Comparison of ENCODE assay signal across 24 cellular contexts in genomic region chr15:39942753-39943150, GRCh38. TPM values are rescaled to one million over a fixed set of nuclear protein-coding genes. Genes with fewer than 3 reads are reported as not detected.
DNase-seq lines count a peak whose midpoint lies in the region; FAIRE-seq and TF ChIP-seq lines count a peak whose summit lies in the region.
"Had no signal": no experiment of that assay in that cellular context is flagged by ENCODE, and none has a peak within 500 bp of the region (broad histone marks: within the 10 kb centered on the region; RNA-seq: fewer than 3 reads in every experiment).

No MANE protein-coding gene starts in this region.

- H3K4me1 Mint-ChIP-seq in astrocyte (ENCODE audit: low read depth, unreplicated experiment) = peaks cover 44% of the 10 kb centered on the region
- peaks cover 15% of the 10 kb centered on the region for H3K4me1 Mint-ChIP-seq in mesothelial cell of epicardium
- peaks cover 0 to 7% (median 4%) of the 10 kb centered on the region in 4 donors for H3K4me1 Mint-ChIP-seq in CD4-positive, alpha-beta memory T cell

- no peak overlapping the region for H2BK12ac ChIP-seq in neuronal stem cell (ENCODE audit: low read length)

- H3K27me3 ChIP-seq in HUES64 (ENCODE audit: insufficient read depth, low read length) (no peaks in the 10 kb centered on the region), astrocyte (ENCODE audit: insufficient read depth, low read length) (no peaks in the 10 kb centered on the region), neuronal stem cell (ENCODE audit: control insufficient read depth in 3 of 3, insufficient read depth in 3 of 3, low read depth in 1 of 3, low read length in 3 of 3) (no peaks in the 10 kb centered on the region)
- no peaks in the 10 kb centered on the region for H3K27me3 ChIP-seq in CD4-positive, alpha-beta memory T cell (ENCODE audit: insufficient read depth, low read length)
- H3K27me3 ChIP-seq: sigmoid colon, tibial artery had no signal

- H3K79me2 ChIP-seq in astrocyte (ENCODE audit: insufficient read depth, low read length) = peaks cover 35% of the 10 kb centered on the region

- H3K4me3 ChIP-seq in HUES64 (ENCODE audit: low read length) = no peak overlapping the region
- H3K4me3 ChIP-seq in astrocyte (ENCODE audit: insufficient read depth, low read depth, low read length) = no peak overlapping the region
- no peak overlapping the region for H3K4me3 ChIP-seq in neuronal stem cell (ENCODE audit: low read length in 2 of 2)
- H3K4me3 ChIP-seq in CD4-positive, alpha-beta memory T cell (ENCODE audit: low read length in 2 of 2) = no peak overlapping the region
- H3K4me3 ChIP-seq: sigmoid colon, tibial artery had no signal

- H3K36me3 ChIP-seq in HUES64 (ENCODE audit: insufficient read depth, low read length) (peaks cover 96% of the 10 kb centered on the region), astrocyte (ENCODE audit: insufficient read depth, low read length) (peaks cover 55% of the 10 kb centered on the region), neuronal stem cell (replicated peaks in 1 of 2; ENCODE audit: control insufficient read depth in 2 of 2, insufficient read depth in 2 of 2, low read length in 2 of 2) (peaks cover 7 to 93% of the 10 kb centered on the region in 2 donors)
- H3K36me3 ChIP-seq in CD4-positive, alpha-beta memory T cell (ENCODE audit: insufficient read depth, low read length) = no peaks in the 10 kb centered on the region

- DNase-seq in DMS53 (lab: John Stamatoyannopoulos, UW) (peak; percentile 75), astrocyte (ENCODE audit: low read depth) (no peak), mesothelial cell of epicardium (ENCODE audit: low spot score in 2 of 2, unreplicated experiment in 2 of 2) (no peak), neuronal stem cell (ENCODE audit: low spot score) (no peak), COLO668 (lab: John Stamatoyannopoulos, UW; ENCODE audit: unreplicated experiment) (no peak)
- no peak for DNase-seq in CD4-positive, alpha-beta memory T cell
- DNase-seq: activated CD4-positive, alpha-beta T cell treated with anti-CD3 and anti-CD28 coated beads, Interleukin-2, amount 10 ng/mL, durations not matched to agents 24 days and 14 days; activated effector memory CD4-positive, alpha-beta T cell treated with Interleukin-2 at 50 U/mL for 16 hours; DMS153; foreskin melanocyte; Kasumi-1; kidney glomerular epithelial cell; naive thymus-derived CD8-positive, alpha-beta T cell; NCI-H1436; NCI-H2171 treated with DMSO at 0.1 percent for 48 hours; NCI-H526 treated with DMSO at 0.1 percent for 48 hours; occipital lobe; SHP77 treated with DMSO at 0.1 percent for 48 hours; sigmoid colon; stimulated activated CD4-positive, alpha-beta T cell treated with anti-CD3 and anti-CD28 coated beads, Interleukin-4, amount 100 ng/mL, for 24 hours; tibial artery had no signal

- CTCF ChIA-PET in CD4-positive, alpha-beta memory T cell (lab: Charles Lee; ENCODE audit: partially characterized antibody) = interaction anchor here (0.9 kb wide), 1 partner anchor 160 kb away, joined by 3 read pairs; the partner anchor contains the start of gene FSIP1

- POLR2A ChIA-PET in CD4-positive, alpha-beta memory T cell (lab: Charles Lee; ENCODE audit: partially characterized antibody) = interaction anchor here (1.4 kb wide), 1 partner anchor 9 kb away, joined by 3 read pairs; the partner anchor contains the start of gene EIF2AK4

- no peak overlapping the region for H2BK5ac ChIP-seq in neuronal stem cell (ENCODE audit: low read length)

- intact Hi-C loops in CD4-positive, alpha-beta memory T cell (cut with micrococcal nuclease) = no loop called here

- no peak overlapping the region for H3K14ac ChIP-seq in neuronal stem cell (ENCODE audit: low read length)

- no peak overlapping the region for H4K91ac ChIP-seq in neuronal stem cell (ENCODE audit: low read depth, low read length, poor library complexity)

- H2AFZ ChIP-seq in astrocyte (ENCODE audit: low read depth, low read length) = no peak overlapping the region
- H2AFZ ChIP-seq in neuronal stem cell (ENCODE audit: low read length) = no peak overlapping the region

- H3K23ac ChIP-seq in neuronal stem cell (ENCODE audit: low read depth, low read length, poor library complexity) = no peak overlapping the region

- H3K4me3 Mint-ChIP-seq in astrocyte (ENCODE audit: unreplicated experiment) (no peak overlapping the region), mesothelial cell of epicardium (no peak overlapping the region)
- no peak overlapping the region for H3K4me3 Mint-ChIP-seq in CD4-positive, alpha-beta memory T cell
- H3K4me3 Mint-ChIP-seq: activated CD4-positive, alpha-beta T cell treated with anti-CD3 and anti-CD28 coated beads, Interleukin-2, amount 10 ng/mL, durations not matched to agents 24 days and 14 days; dendritic cell treated with granulocyte-macrophage colony-stimulating factor and Interleukin-4, amounts not matched to agents 40 ng/mL and 50 ng/mL, for 4 days; naive thymus-derived CD8-positive, alpha-beta T cell had no signal

- H2AK5ac ChIP-seq in neuronal stem cell (ENCODE audit: low read depth, low read length) = no peak overlapping the region

- H3K4ac ChIP-seq in neuronal stem cell (ENCODE audit: low read length) = no peak overlapping the region

- TF ChIP-seq CTCF in astrocyte (IDR thresholded peaks at IDR 0.05; ENCODE audit: insufficient read depth, low read depth, low read length) (no peak), mesothelial cell of epicardium (IDR thresholded peaks at IDR 0.05; ENCODE audit: unreplicated experiment) (no peak)

- no peak overlapping the region for H2BK120ac ChIP-seq in neuronal stem cell (ENCODE audit: low read depth, low read length)

- H4K20me1 ChIP-seq in astrocyte (ENCODE audit: insufficient read depth, low read length) = peaks cover 20% of the 10 kb centered on the region

- H3K9me3 ChIP-seq in HUES64 (ENCODE audit: insufficient read depth, low read depth, low read length) (no peaks in the 10 kb centered on the region), astrocyte (ENCODE audit: insufficient read depth, low read depth, low read length) (no peaks in the 10 kb centered on the region), neuronal stem cell (replicated peaks in 1 of 2; ENCODE audit: control insufficient read depth in 2 of 2, insufficient read depth in 1 of 2, low read depth in 1 of 2, low read length in 2 of 2) (peaks cover 0 to 15% of the 10 kb centered on the region in 2 donors)
- no peaks in the 10 kb centered on the region for H3K9me3 ChIP-seq in CD4-positive, alpha-beta memory T cell (ENCODE audit: control insufficient read depth in 1 of 2, low read length in 2 of 2)
- H3K9me3 ChIP-seq: sigmoid colon, tibial artery had no signal

- no peak overlapping the region for H4K8ac ChIP-seq in neuronal stem cell (ENCODE audit: low read depth, low read length)

- H3K9ac ChIP-seq in HUES64 (ENCODE audit: low read depth, low read length) (no peak overlapping the region; the same call in 1 of the 2 replicates), astrocyte (ENCODE audit: low read length) (no peak overlapping the region), neuronal stem cell (ENCODE audit: low read depth, low read length, poor library complexity) (no peak overlapping the region)

- peak overlapping the region; percentile 75 for H3K27ac Mint-ChIP-seq in astrocyte (ENCODE audit: unreplicated experiment)
- H3K27ac Mint-ChIP-seq in mesothelial cell of epicardium = peak overlapping the region; percentile 59
- H3K27ac Mint-ChIP-seq in CD4-positive, alpha-beta memory T cell = peak overlapping the region in 1 of 7 donors; percentile 52
- H3K27ac Mint-ChIP-seq: activated CD4-positive, alpha-beta T cell treated with anti-CD3 and anti-CD28 coated beads, Interleukin-2, amount 10 ng/mL, durations not matched to agents 24 days and 14 days; activated naive CD4-positive, alpha-beta T cell treated with anti-CD3 and anti-CD28 coated beads, Interleukin-2, amount 50 U/mL, for 72 hours; dendritic cell treated with granulocyte-macrophage colony-stimulating factor and Interleukin-4, amounts not matched to agents 40 ng/mL and 50 ng/mL, for 4 days had no signal

- peaks cover 41% of the 10 kb centered on the region for H3K36me3 Mint-ChIP-seq in astrocyte (ENCODE audit: low read depth, unreplicated experiment)
- H3K36me3 Mint-ChIP-seq in mesothelial cell of epicardium = peaks cover 44% of the 10 kb centered on the region
- H3K36me3 Mint-ChIP-seq in CD4-positive, alpha-beta memory T cell = peaks cover 44 to 53% of the 10 kb centered on the region in 2 donors

- FAIRE-seq in astrocyte (lab: Jason Lieb, UNC) = no peak

- peaks cover 4% of the 10 kb centered on the region for H3K9me3 Mint-ChIP-seq in astrocyte (ENCODE audit: unreplicated experiment)
- H3K9me3 Mint-ChIP-seq in mesothelial cell of epicardium = peaks cover 15% of the 10 kb centered on the region
- H3K9me3 Mint-ChIP-seq in CD4-positive, alpha-beta memory T cell = no peaks in the 10 kb centered on the region
- H3K9me3 Mint-ChIP-seq: activated naive CD4-positive, alpha-beta T cell treated with anti-CD3 and anti-CD28 coated beads, Interleukin-2, amount 50 U/mL, for 72 hours; dendritic cell treated with granulocyte-macrophage colony-stimulating factor and Interleukin-4, amounts not matched to agents 40 ng/mL and 50 ng/mL, for 4 days; naive thymus-derived CD8-positive, alpha-beta T cell had no signal

- H3K4me2 ChIP-seq in astrocyte (ENCODE audit: low read length) (no peak overlapping the region), neuronal stem cell (ENCODE audit: insufficient read depth, low read length, poor library complexity, severe bottlenecking) (no peak overlapping the region)

- no peak overlapping the region for H3K18ac ChIP-seq in neuronal stem cell (ENCODE audit: low read length)

- H3K4me1 ChIP-seq in HUES64 (ENCODE audit: insufficient read depth, low read length) (peaks cover 23% of the 10 kb centered on the region), astrocyte (ENCODE audit: insufficient read depth, low read length) (peaks cover 17% of the 10 kb centered on the region), neuronal stem cell (ENCODE audit: control insufficient read depth in 2 of 2, insufficient read depth in 1 of 2, low read depth in 1 of 2, low read length in 2 of 2) (peaks cover 0 to 7% of the 10 kb centered on the region in 2 donors)
- H3K4me1 ChIP-seq in CD4-positive, alpha-beta memory T cell (ENCODE audit: insufficient read depth, low read length) = no peaks in the 10 kb centered on the region

- H2BK15ac ChIP-seq in neuronal stem cell (ENCODE audit: low read length) = no peak overlapping the region

- H3K27ac ChIP-seq in HUES64 (ENCODE audit: low read depth, low read length) = peak overlapping the region; percentile 26; the same call in 1 of the 2 replicates
- H3K27ac ChIP-seq in astrocyte (ENCODE audit: low read depth, low read length) = no peak overlapping the region
- H3K27ac ChIP-seq in neuronal stem cell (replicated peaks; ENCODE audit: low read length) = no peak overlapping the region
- no peak overlapping the region for H3K27ac ChIP-seq in CD4-positive, alpha-beta memory T cell (ENCODE audit: low read depth, low read length)
- H3K27ac ChIP-seq: sigmoid colon, tibial artery had no signal

- H3K79me1 ChIP-seq in neuronal stem cell (ENCODE audit: low read depth, low read length) = no peaks in the 10 kb centered on the region

- 91% methylated on average over 3 of the region's 3 CpGs for WGBS in HUES64
- WGBS in neuronal stem cell (ENCODE audit: extremely low coverage in 2 of 2, insufficient read length in 2 of 2, insufficient replicate concordance in 1 of 2), 2 donors = no CpG with 5 or more reads among the region's 3 CpGs

- H3K27me3 Mint-ChIP-seq in astrocyte (ENCODE audit: low read depth, unreplicated experiment) = no peaks in the 10 kb centered on the region
- H3K27me3 Mint-ChIP-seq in mesothelial cell of epicardium (ENCODE audit: low read depth) = no peaks in the 10 kb centered on the region
- no peaks in the 10 kb centered on the region for H3K27me3 Mint-ChIP-seq in CD4-positive, alpha-beta memory T cell
- H3K27me3 Mint-ChIP-seq: activated CD4-positive, alpha-beta T cell treated with anti-CD3 and anti-CD28 coated beads, Interleukin-2, amount 10 ng/mL, durations not matched to agents 24 days and 14 days; dendritic cell treated with granulocyte-macrophage colony-stimulating factor and Interleukin-4, amounts not matched to agents 40 ng/mL and 50 ng/mL, for 4 days; naive thymus-derived CD8-positive, alpha-beta T cell had no signal

RNA-seq across cellular contexts. Expression of gene EIF2AK4, which starts 8.8 kb away (rescaled TPM):
- 60.4 TPM for polyA plus RNA-seq in HUES64 (2013, experiment 1 of 2)
- polyA plus RNA-seq in HUES64 (2013, experiment 2 of 2) = 62.4 TPM
- total RNA-seq in astrocyte = 80.3 and 91.1 TPM in 2 replicates
- total RNA-seq in mesothelial cell of epicardium = 52.8 to 54.2 TPM (median 53.9 TPM) in 3 replicates
- polyA plus RNA-seq in neuronal stem cell (2013, experiment 1 of 2) = 54.5 TPM
- 58.6 TPM for polyA plus RNA-seq in neuronal stem cell (2013, experiment 2 of 2)
- total RNA-seq in CD4-positive, alpha-beta memory T cell = 10 to 100 TPM; 13.4 to 13.8 TPM
- polyA plus RNA-seq in CD4-positive, alpha-beta memory T cell = 10 to 100 TPM; 18.5 to 21.5 TPM

RNA-seq across cellular contexts. Expression of gene GPR176, which starts 22.7 kb away (rescaled TPM):
- polyA plus RNA-seq in HUES64 (2013, experiment 1 of 2) = 56.6 TPM
- 50.8 TPM for polyA plus RNA-seq in HUES64 (2013, experiment 2 of 2)
- total RNA-seq in astrocyte (33.5 and 35.4 TPM in 2 replicates), mesothelial cell of epicardium (3.1 to 3.8 TPM (median 3.3 TPM) in 3 replicates)
- 10.5 TPM for polyA plus RNA-seq in neuronal stem cell (2013, experiment 1 of 2)
- polyA plus RNA-seq in neuronal stem cell (2013, experiment 2 of 2) = 10.3 TPM
- total RNA-seq in CD4-positive, alpha-beta memory T cell = not detected
- not detected for polyA plus RNA-seq in CD4-positive, alpha-beta memory T cell
- total RNA-seq: naive thymus-derived CD8-positive, alpha-beta T cell had no signal
- polyA plus RNA-seq: naive thymus-derived CD8-positive, alpha-beta T cell had no signal
